Comparison of ENCODE assay signal across 18 cellular contexts in the genomic region with DNA sequence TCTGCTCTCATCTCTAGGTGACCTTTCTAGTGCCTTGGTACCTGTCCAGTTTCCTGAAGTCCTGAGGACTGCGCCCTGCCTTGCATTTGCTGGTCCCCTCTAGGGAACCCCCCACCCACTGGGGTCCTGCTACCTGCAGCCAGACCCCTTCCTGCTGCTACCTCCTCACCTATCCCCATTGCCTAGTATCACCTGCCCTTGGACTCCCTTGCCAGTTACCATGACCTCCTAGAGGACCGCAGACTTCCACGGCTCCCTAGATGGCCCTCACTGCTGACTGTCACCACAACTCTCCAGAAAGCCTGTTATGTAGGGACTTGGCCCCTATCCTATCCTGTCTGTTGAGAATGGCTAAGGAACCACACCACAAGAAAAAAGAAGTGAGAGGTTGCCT.
DNase-seq lines count a peak whose midpoint lies in the region; ATAC-seq and TF ChIP-seq lines count a peak whose summit lies in the region.
"Had no signal": no experiment of that assay in that cellular context is flagged by ENCODE, and none has a peak within 500 bp of the region (broad histone marks: within the 10 kb centered on the region; RNA-seq: fewer than 3 reads in every experiment).

No MANE protein-coding gene starts in this region.

- no peak overlapping the region for H4K91ac ChIP-seq in neuronal stem cell (ENCODE audit: low read depth, low read length, poor library complexity)

- no peak overlapping the region for H2BK5ac ChIP-seq in neuronal stem cell (ENCODE audit: low read length)

- no peak overlapping the region for H2AFZ ChIP-seq in neuronal stem cell (ENCODE audit: low read length)

- H3K36me3 ChIP-seq in heart right ventricle (no peaks in the 10 kb centered on the region), neuronal stem cell (replicated peaks in 1 of 2; ENCODE audit: control insufficient read depth in 2 of 2, insufficient read depth in 2 of 2, low read length in 2 of 2) (no peaks in the 10 kb centered on the region)
- H3K36me3 ChIP-seq: neutrophil, SJCRH30 had no signal

- H3K4me3 ChIP-seq in AG04450 (ENCODE audit: low read depth, low read length) (no peak overlapping the region), heart right ventricle (peak overlapping the region in 3 of 10 donors; percentile 14 to 29 (median 19)), neuronal stem cell (ENCODE audit: low read length in 2 of 2) (no peak overlapping the region)
- H3K4me3 ChIP-seq: SJCRH30 had no signal

- H3K9ac ChIP-seq in neuronal stem cell (ENCODE audit: low read depth, low read length, poor library complexity) = no peak overlapping the region
- H3K9ac ChIP-seq: KMS-11 had no signal

- peaks cover 3 to 63% (median 32%) of the 10 kb centered on the region in 9 donors for H3K4me1 ChIP-seq in heart right ventricle
- peaks cover under 1 to 9% of the 10 kb centered on the region in 2 donors for H3K4me1 ChIP-seq in neuronal stem cell (ENCODE audit: control insufficient read depth in 2 of 2, insufficient read depth in 1 of 2, low read depth in 1 of 2, low read length in 2 of 2)
- H3K4me1 ChIP-seq: SJCRH30 had no signal

- H2AK5ac ChIP-seq in neuronal stem cell (ENCODE audit: low read depth, low read length) = peak overlapping the region; percentile 56

- no peak overlapping the region for H3K18ac ChIP-seq in neuronal stem cell (ENCODE audit: low read length)

- no peak overlapping the region for H2BK15ac ChIP-seq in neuronal stem cell (ENCODE audit: low read length)

- no peaks in the 10 kb centered on the region for H3K79me1 ChIP-seq in neuronal stem cell (ENCODE audit: low read depth, low read length)

- WGBS in heart right ventricle, 2 donors = 37 to 44% methylated on average over 3 of the region's 3 CpGs
- no CpG with 5 or more reads among the region's 3 CpGs for WGBS in neuronal stem cell (ENCODE audit: extremely low coverage in 2 of 2, insufficient read length in 2 of 2, insufficient replicate concordance in 1 of 2), 2 donors

- no peak for TF ChIP-seq CTCF in AG04450 (IDR thresholded peaks at IDR 0.05; ENCODE audit: low read depth, low read length)
- no peak for TF ChIP-seq CTCF in RWPE1 (conservative IDR thresholded peaks at IDR 0.05; ENCODE audit: low read depth)
- no peak for TF ChIP-seq CTCF in heart right ventricle (IDR thresholded peaks at IDR 0.05)
- TF ChIP-seq CTCF in GM10266 (IDR thresholded peaks at IDR 0.05; ENCODE audit: control insufficient read depth, insufficient read depth, low read depth, missing control alignments) = no peak

- no peaks in the 10 kb centered on the region for H3K27me3 ChIP-seq in AG04450 (ENCODE audit: control insufficient read depth, insufficient read depth, low read length)
- H3K27me3 ChIP-seq in heart right ventricle = peaks cover 0 to 10% (median 0%) of the 10 kb centered on the region in 7 donors
- H3K27me3 ChIP-seq in neuronal stem cell (ENCODE audit: control insufficient read depth in 3 of 3, insufficient read depth in 3 of 3, low read depth in 1 of 3, low read length in 3 of 3) = peaks cover 0 to 25% (median 0%) of the 10 kb centered on the region in 3 experiments
- H3K27me3 ChIP-seq: neutrophil, SJCRH30 had no signal

- H3K9me3 ChIP-seq in AG04450 (ENCODE audit: control insufficient read depth, insufficient read depth, low read length) (no peaks in the 10 kb centered on the region), heart right ventricle (no peaks in the 10 kb centered on the region), neuronal stem cell (replicated peaks in 1 of 2; ENCODE audit: control insufficient read depth in 2 of 2, insufficient read depth in 1 of 2, low read depth in 1 of 2, low read length in 2 of 2) (no peaks in the 10 kb centered on the region)
- H3K9me3 ChIP-seq: neutrophil, SJCRH30 had no signal

- no peak overlapping the region for H2BK12ac ChIP-seq in neuronal stem cell (ENCODE audit: low read length)

- CTCF ChIA-PET in AG04450 (lab: Charles Lee) (no interaction called here), RWPE1 (lab: Yijun Ruan, JAX) (no interaction called here)

- H3K4me2 ChIP-seq in neuronal stem cell (ENCODE audit: insufficient read depth, low read length, poor library complexity, severe bottlenecking) = no peak overlapping the region
- H3K4me2 ChIP-seq: KMS-11 had no signal

- H3K27ac ChIP-seq in AG04450 (ENCODE audit: low read depth, low read length) (peak overlapping the region; percentile 39), RWPE1 (peak overlapping the region; percentile 87), heart right ventricle (peak overlapping the region in 9 of 10 donors; percentile 56 to 81 (median 77)), neuronal stem cell (replicated peaks; ENCODE audit: low read length) (no peak overlapping the region)
- H3K27ac ChIP-seq: KMS-11, neutrophil, SJCRH30, VCaP had no signal

- no peak overlapping the region for H3K14ac ChIP-seq in neuronal stem cell (ENCODE audit: low read length)

- no peak overlapping the region for H3K4ac ChIP-seq in neuronal stem cell (ENCODE audit: low read length)

- H4K8ac ChIP-seq in neuronal stem cell (ENCODE audit: low read depth, low read length) = no peak overlapping the region

- no peak overlapping the region for H3K23ac ChIP-seq in neuronal stem cell (ENCODE audit: low read depth, low read length, poor library complexity)

- peak in 3 of 8 donors; percentile 24 to 44 (median 27) for ATAC-seq in heart right ventricle
- ATAC-seq in HG02938 (IDR thresholded peaks at IDR 0.05; ENCODE audit: unreplicated experiment) = no peak
- no peak for ATAC-seq in GM19467 (IDR thresholded peaks at IDR 0.05; ENCODE audit: unreplicated experiment)

- no peak overlapping the region for H2BK120ac ChIP-seq in neuronal stem cell (ENCODE audit: low read depth, low read length)

- no peak for DNase-seq in AG04450 (ENCODE audit: low read depth, low spot score)
- DNase-seq in RWPE1 (ENCODE audit: low spot score) = no peak
- no peak for DNase-seq in heart right ventricle
- DNase-seq in neuronal stem cell (ENCODE audit: low spot score) = no peak
- DNase-seq in activated gamma-delta T cell (lab: John Stamatoyannopoulos, UW) = no peak
- no peak for DNase-seq in GM10266 (ENCODE audit: extremely low spot score)
- DNase-seq: activated CD4-positive, alpha-beta T cell treated with anti-CD3 and anti-CD28 coated beads, Interleukin-2, amount 50 U/mL, for 4 hours; activated effector memory CD4-positive, alpha-beta T cell treated with anti-CD3 and anti-CD28 coated beads, Interleukin-2, amount 50 U/mL, for 16 hours; central memory CD4-positive, alpha-beta T cell; DMS 273 treated with DMSO at 0.1 percent for 48 hours; effector CD4-positive, alpha-beta T cell; NCI-H187 treated with DMSO at 0.1 percent for 48 hours; SJCRH30 had no signal

- intact Hi-C loops in heart right ventricle (cut with DNase I) = loop anchor here in 5 of 10 donors (5.0 to 10.0 kb wide), 7 partner anchors 58 to 171 kb away; a partner anchor contains a TSS

- POLR2A ChIA-PET in AG04450 (lab: Yijun Ruan, JAX) (no interaction called here), RWPE1 (lab: Yijun Ruan, JAX; ENCODE audit: low non-redundant PET) (no interaction called here)
